In genomic region chr12:115947696-115948062, GRCh38 we compare ENCODE assay signal across 25 cellular contexts.
DNase-seq lines count a peak whose midpoint lies in the region; ATAC-seq and TF ChIP-seq lines count a peak whose summit lies in the region.
"Had no signal": no experiment of that assay in that cellular context is flagged by ENCODE, and none has a peak within 500 bp of the region (broad histone marks: within the 10 kb centered on the region; RNA-seq: fewer than 3 reads in every experiment).

No MANE protein-coding gene starts in this region.

- no peaks in the 10 kb centered on the region for H3K27me3 ChIP-seq in GM23338 (ENCODE audit: insufficient read depth)
- no peaks in the 10 kb centered on the region for H3K27me3 ChIP-seq in WERI-Rb-1 (ENCODE audit: insufficient read depth, low read depth, severe bottlenecking)
- H3K27me3 ChIP-seq in left lung, result no peaks in the 10 kb centered on the region
- H3K27me3 ChIP-seq: adrenal gland, BLaER1, body of pancreas, spleen, transverse colon had no signal

- intact Hi-C loops in left lung (cut with DNase I), result no loop called here

- peaks cover 7% of the 10 kb centered on the region for H3K27me3 Mint-ChIP-seq in GM23338 (ENCODE audit: insufficient read depth, low read depth, poor library complexity)
- H3K27me3 Mint-ChIP-seq: activated CD8-positive, alpha-beta memory T cell treated with anti-CD3 and anti-CD28 coated beads, Interleukin-2, amount 10 ng/mL, durations not matched to agents 7 days and 5 days; natural killer cell treated with Interleukin-12 subunit alpha and Interleukin-12 subunit beta and Interleukin-15 and Interleukin-18, amount 100 ng/mL, for 72 hours had no signal

- no peak for DNase-seq in GM23338 (ENCODE audit: low spot score)
- DNase-seq in WERI-Rb-1, result no peak
- no peak for DNase-seq in fibroblast of pulmonary artery (ENCODE audit: low read depth)
- DNase-seq in left lung, result no peak
- DNase-seq in HuH-7 (ENCODE audit: low spot score), result no peak
- DNase-seq: activated CD8-positive, alpha-beta memory T cell treated with anti-CD3 and anti-CD28 coated beads, Interleukin-2, amount 10 ng/mL, durations not matched to agents 7 days and 5 days; activated naive CD4-positive, alpha-beta T cell treated with anti-CD3 and anti-CD28 coated beads for 36 hours; adrenal gland; body of pancreas; COR-L47; heart right ventricle; kidney glomerular epithelial cell; lower lobe of right lung; mucosa of descending colon; NCI-H1694; retina; spleen; transverse colon had no signal

- no peaks in the 10 kb centered on the region for H4K20me1 ChIP-seq in GM23338 (replicated peaks; ENCODE audit: insufficient read depth)
- H4K20me1 ChIP-seq: BLaER1 had no signal

- H3K4me3 ChIP-seq in GM23338 (no peak overlapping the region), WERI-Rb-1 (ENCODE audit: low read depth, low read length) (no peak overlapping the region), fibroblast of pulmonary artery (replicated peaks; ENCODE audit: low read depth, low read length) (no peak overlapping the region), left lung (no peak overlapping the region)
- H3K4me3 ChIP-seq: adrenal gland, BLaER1, body of pancreas, heart right ventricle, lower lobe of right lung, mucosa of descending colon, spleen, transverse colon had no signal

- H3K79me2 ChIP-seq in GM23338 (replicated peaks; ENCODE audit: insufficient read depth), result no peaks in the 10 kb centered on the region

- H2AFZ ChIP-seq in GM23338, result no peak overlapping the region

- peaks cover 18% of the 10 kb centered on the region for H3K4me1 Mint-ChIP-seq in GM23338
- H3K4me1 Mint-ChIP-seq: activated CD8-positive, alpha-beta memory T cell treated with anti-CD3 and anti-CD28 coated beads, Interleukin-2, amount 10 ng/mL, durations not matched to agents 7 days and 5 days had no signal

- 0 out of 2 replicates have a peak, but pooled peaks cover 5% of the 10 kb centered on the region for H3K9me2 ChIP-seq in GM23338 (ENCODE audit: insufficient read depth)

- 0 out of 3 replicates have a peak, but pooled peaks cover 3% of the 10 kb centered on the region for H3K36me3 Mint-ChIP-seq in GM23338 (ENCODE audit: low read depth)
- H3K36me3 Mint-ChIP-seq: natural killer cell treated with Interleukin-12 subunit alpha and Interleukin-12 subunit beta and Interleukin-15 and Interleukin-18, amount 100 ng/mL, for 72 hours had no signal

- H3F3A ChIP-seq in GM23338 (replicated peaks; ENCODE audit: low read depth), result no peaks in the 10 kb centered on the region

- TF ChIP-seq CTCF in C4-2B (conservative IDR thresholded peaks at IDR 0.05) (0 out of 2 replicates have a peak, but pooled peaks have one; percentile 1), GM23338 (conservative IDR thresholded peaks at IDR 0.05; ENCODE audit: low read depth in 2 of 2) (peak; percentile 22 to 23; a peak in 1 of 4 replicates), WERI-Rb-1 (IDR thresholded peaks at IDR 0.05; ENCODE audit: low read depth, low read length) (peak; percentile 32), fibroblast of pulmonary artery (IDR thresholded peaks at IDR 0.05; ENCODE audit: low read length, missing control alignments) (peak; percentile 21), left lung (IDR thresholded peaks at IDR 0.05) (no peak)

- H3K36me3 ChIP-seq in GM23338 (ENCODE audit: insufficient read depth) (no peaks in the 10 kb centered on the region), WERI-Rb-1 (no peaks in the 10 kb centered on the region), left lung (peaks cover 0 to 9% of the 10 kb centered on the region in 2 donors)
- H3K36me3 ChIP-seq: adrenal gland, transverse colon had no signal

- H3K4me2 ChIP-seq in GM23338, result no peak overlapping the region
- H3K4me2 ChIP-seq: BLaER1, KMS-11 had no signal

- H3K4me1 ChIP-seq in GM23338 (ENCODE audit: insufficient read depth), result peaks cover 9% of the 10 kb centered on the region
- no peaks in the 10 kb centered on the region for H3K4me1 ChIP-seq in left lung
- H3K4me1 ChIP-seq: adrenal gland, BLaER1, heart right ventricle, lower lobe of right lung, spleen, transverse colon had no signal

- no peak overlapping the region for H3K4me3 Mint-ChIP-seq in GM23338
- H3K4me3 Mint-ChIP-seq: activated CD8-positive, alpha-beta memory T cell treated with anti-CD3 and anti-CD28 coated beads, Interleukin-2, amount 10 ng/mL, durations not matched to agents 7 days and 5 days; activated naive CD4-positive, alpha-beta T cell treated with anti-CD3 and anti-CD28 coated beads for 36 hours; natural killer cell treated with Interleukin-12 subunit alpha and Interleukin-12 subunit beta and Interleukin-15 and Interleukin-18, amount 100 ng/mL, for 72 hours had no signal

- H3K27ac ChIP-seq in C4-2B (no peak overlapping the region), GM23338 (ENCODE audit: low read depth) (no peak overlapping the region), WERI-Rb-1 (no peak overlapping the region), left lung (no peak overlapping the region)
- H3K27ac ChIP-seq: adrenal gland, BLaER1, body of pancreas, heart right ventricle, KMS-11, lower lobe of right lung, spleen, transverse colon, VCaP had no signal

- H3K27ac Mint-ChIP-seq in GM23338, result no peak overlapping the region
- H3K27ac Mint-ChIP-seq: activated CD8-positive, alpha-beta memory T cell treated with anti-CD3 and anti-CD28 coated beads, Interleukin-2, amount 10 ng/mL, durations not matched to agents 7 days and 5 days; activated naive CD4-positive, alpha-beta T cell treated with anti-CD3 and anti-CD28 coated beads for 36 hours; natural killer cell treated with Interleukin-12 subunit alpha and Interleukin-12 subunit beta and Interleukin-15 and Interleukin-18, amount 100 ng/mL, for 72 hours had no signal

- H3K9me3 Mint-ChIP-seq in GM23338, result no peaks in the 10 kb centered on the region
- H3K9me3 Mint-ChIP-seq: activated naive CD4-positive, alpha-beta T cell treated with anti-CD3 and anti-CD28 coated beads for 36 hours; natural killer cell treated with Interleukin-12 subunit alpha and Interleukin-12 subunit beta and Interleukin-15 and Interleukin-18, amount 100 ng/mL, for 72 hours had no signal

- ATAC-seq in GM23338 (no peak), left lung (no peak), HG02970 (IDR thresholded peaks at IDR 0.05; ENCODE audit: low FRiP score, unreplicated experiment) (no peak)
- ATAC-seq: activated CD8-positive, alpha-beta memory T cell treated with anti-CD3 and anti-CD28 coated beads, Interleukin-2, amount 10 ng/mL, durations not matched to agents 7 days and 5 days; body of pancreas; heart right ventricle; lower lobe of right lung; mucosa of descending colon; natural killer cell treated with Interleukin-12 subunit alpha and Interleukin-12 subunit beta and Interleukin-15 and Interleukin-18, amount 100 ng/mL, for 72 hours; Panc1 had no signal

- H3K9me3 ChIP-seq in WERI-Rb-1 (ENCODE audit: severe bottlenecking) (no peaks in the 10 kb centered on the region), left lung (no peaks in the 10 kb centered on the region)
- H3K9me3 ChIP-seq: adrenal gland, BLaER1, body of pancreas, heart right ventricle, lower lobe of right lung, mucosa of descending colon, spleen, transverse colon had no signal

TF ChIP-seq in GM23338, 12 proteins besides CTCF, POLR2A, EP300 and RAD21:
- TF ChIP-seq NANOG (IDR thresholded peaks at IDR 0.05; ENCODE audit: borderline replicate concordance), result no peak
- no peak for TF ChIP-seq EZH2 (IDR thresholded peaks at IDR 0.05; ENCODE audit: low read depth, unreplicated experiment)
- no peak for TF ChIP-seq ZNF331 (CRISPR knock-in tag; IDR thresholded peaks at IDR 0.05; ENCODE audit: low read depth)
- TF ChIP-seq JUNB (IDR thresholded peaks at IDR 0.05; ENCODE audit: unreplicated experiment), result no peak
- TF ChIP-seq CREB1 (CRISPR knock-in tag; IDR thresholded peaks at IDR 0.05; ENCODE audit: low read depth), result no peak
- TF ChIP-seq ETS1 (IDR thresholded peaks at IDR 0.05), result no peak

Comparison
In these comparisons a context has a peak if more than half of its experiments do, and no peak if none do; other contexts are left out.
1. CTCF ChIP-seq: peak in C4-2B (single experiment), GM23338 (2 of 2), WERI-Rb-1 (single experiment) and fibroblast of pulmonary artery (single experiment); none in left lung (0 of 2).